ENCODE assay signal across 10 cellular contexts in the genomic region with DNA sequence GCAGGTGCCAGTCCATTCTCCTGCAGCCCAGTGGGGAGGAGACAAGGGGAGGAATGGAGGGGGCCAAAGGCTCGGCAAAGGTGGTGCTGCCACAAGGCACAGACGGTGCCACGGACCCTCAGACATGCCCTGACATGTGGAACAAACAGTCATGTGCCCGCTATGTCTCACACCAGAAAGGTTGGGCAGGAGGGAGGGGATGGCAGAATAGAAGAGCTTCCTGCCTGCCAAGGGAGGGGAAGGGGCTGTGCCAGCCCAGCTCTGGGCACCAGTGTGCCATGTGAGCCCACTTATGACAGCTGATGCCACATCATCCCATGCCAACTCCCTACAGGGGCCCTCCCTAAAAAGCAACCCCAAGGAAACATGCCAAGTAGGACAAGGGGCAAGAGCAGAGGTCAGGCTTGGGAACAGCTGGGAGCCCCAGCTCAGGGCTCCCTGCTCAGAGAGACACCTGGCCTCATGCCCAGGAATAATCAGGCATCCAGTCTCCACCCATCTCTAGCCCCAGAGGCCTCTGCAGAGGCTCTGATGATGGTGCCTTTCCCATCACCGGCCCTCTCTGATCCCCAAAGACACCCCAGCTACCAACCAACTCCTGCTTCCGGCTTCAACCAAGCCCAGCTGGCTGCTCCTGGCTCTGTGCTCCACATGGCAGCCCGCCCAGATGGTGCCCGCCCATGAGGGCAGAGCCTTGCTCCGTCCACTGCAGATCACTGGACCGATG. TPM values are rescaled to one million over a fixed set of nuclear protein-coding genes. Genes with fewer than 3 reads are reported as not detected.
A peak's percentile ranks its signal among the peaks of the same experiment; 100 is the strongest.
DNase-seq lines count a peak whose midpoint lies in the region; ATAC-seq, FAIRE-seq and TF ChIP-seq lines count a peak whose summit lies in the region.
"Had no signal": no experiment of that assay in that cellular context is flagged by ENCODE, and none has a peak within 500 bp of the region (broad histone marks: within the 10 kb centered on the region; RNA-seq: fewer than 3 reads in every experiment).

No MANE protein-coding gene starts in this region.

- H3K4me3 ChIP-seq in AG10803 (ENCODE audit: low read length) = no peak overlapping the region
- no peak overlapping the region for H3K4me3 ChIP-seq in bronchial epithelial cell (ENCODE audit: low read depth, low read length)
- H3K4me3 ChIP-seq in liver (ENCODE audit: low read depth in 1 of 3, low read length in 3 of 3) = no peak overlapping the region
- H3K4me3 ChIP-seq in Caco-2 (ENCODE audit: low read depth, low read length) = no peak overlapping the region
- H3K4me3 ChIP-seq in neural progenitor cell = no peak overlapping the region

- peaks cover under 1% of the 10 kb centered on the region for H3K79me2 ChIP-seq in neural progenitor cell (ENCODE audit: low read depth)

- H3K4me3 Mint-ChIP-seq in activated T-helper 1 cell treated with anti-CD3 and anti-CD28 coated beads, Interleukin-12 subunit alpha, Interleukin-12 subunit beta, Interleukin-2, Interleukin-4 antibody, amounts not matched to agents 30 ng/mL and 10 ng/mL and 1 ng/mL, durations not matched to agents 14 hours and 24 hours and 36 hours = no peak overlapping the region
- H3K4me3 Mint-ChIP-seq in Caco-2 (ENCODE audit: unreplicated experiment) (no peak overlapping the region), neural progenitor cell (no peak overlapping the region)
- H3K4me3 Mint-ChIP-seq: naive B cell had no signal

- no peak overlapping the region for H3K27ac Mint-ChIP-seq in activated T-helper 1 cell treated with anti-CD3 and anti-CD28 coated beads, Interleukin-12 subunit alpha, Interleukin-12 subunit beta, Interleukin-2, Interleukin-4 antibody, amounts not matched to agents 30 ng/mL and 10 ng/mL and 1 ng/mL, durations not matched to agents 14 hours and 24 hours and 36 hours
- no peak overlapping the region for H3K27ac Mint-ChIP-seq in Caco-2 (ENCODE audit: unreplicated experiment)
- H3K27ac Mint-ChIP-seq in neural progenitor cell = no peak overlapping the region

- peaks cover 5% of the 10 kb centered on the region for H4K20me1 ChIP-seq in neural progenitor cell (ENCODE audit: low read depth)

- H2AFZ ChIP-seq in neural progenitor cell (replicated peaks) = no peak overlapping the region

- no peak for FAIRE-seq in bronchial epithelial cell (lab: Jason Lieb, UNC)

- WGBS in liver = 59% methylated on average over 10 of the region's 10 CpGs

- no peak for ATAC-seq in HG02642 (IDR thresholded peaks at IDR 0.05; ENCODE audit: poor library complexity, unreplicated experiment)

- POLR2A ChIA-PET in Caco-2 (lab: Charles Lee) = no interaction called here

- H3K9ac ChIP-seq in liver (ENCODE audit: low read depth in 1 of 2, low read length in 2 of 2) (no peak overlapping the region), neural progenitor cell (no peak overlapping the region)

- TF ChIP-seq CTCF in AG10803 (conservative IDR thresholded peaks at IDR 0.05; ENCODE audit: low read length) (no peak), bronchial epithelial cell (IDR thresholded peaks at IDR 0.05; ENCODE audit: insufficient read depth, low read length, severe bottlenecking) (no peak), liver (IDR thresholded peaks at IDR 0.05; ENCODE audit: low read depth, low read length, missing input control) (no peak), Caco-2 (IDR thresholded peaks at IDR 0.05; ENCODE audit: insufficient read depth in 1 of 2, low read depth in 1 of 2, low read length in 1 of 2, severe bottlenecking in 1 of 2, unreplicated experiment in 1 of 2) (no peak), neural progenitor cell (IDR thresholded peaks at IDR 0.05) (no peak)

- peaks cover 16% of the 10 kb centered on the region for H3K27me3 Mint-ChIP-seq in activated T-helper 1 cell treated with anti-CD3 and anti-CD28 coated beads, Interleukin-12 subunit alpha, Interleukin-12 subunit beta, Interleukin-2, Interleukin-4 antibody, amounts not matched to agents 30 ng/mL and 10 ng/mL and 1 ng/mL, durations not matched to agents 14 hours and 24 hours and 36 hours (ENCODE audit: insufficient read depth)
- H3K27me3 Mint-ChIP-seq in Caco-2 (ENCODE audit: insufficient read depth, unreplicated experiment) (peaks cover 3% of the 10 kb centered on the region), neural progenitor cell (ENCODE audit: insufficient read depth, low read depth) (peaks cover 5% of the 10 kb centered on the region)

- peak; percentile 35 for DNase-seq in AG10803 (ENCODE audit: low read depth)
- DNase-seq in NCI-H1105 treated with DMSO at 0.1 percent for 48 hours (lab: John Stamatoyannopoulos, UW) = peak; percentile 98
- peak; percentile 47 for DNase-seq in bronchial epithelial cell (ENCODE audit: low read depth)
- DNase-seq in activated T-helper 1 cell treated with anti-CD3 and anti-CD28 coated beads, Interleukin-12 subunit alpha, Interleukin-12 subunit beta, Interleukin-2, Interleukin-4 antibody, amounts not matched to agents 30 ng/mL and 10 ng/mL and 1 ng/mL, durations not matched to agents 14 hours and 24 hours and 36 hours (ENCODE audit: low spot score) = no peak
- no peak for DNase-seq in Caco-2
- no peak for DNase-seq in neural progenitor cell (ENCODE audit: low spot score)
- DNase-seq: naive B cell had no signal

- H3K4me2 ChIP-seq in neural progenitor cell = no peak overlapping the region

- H3K9me3 Mint-ChIP-seq in activated T-helper 1 cell treated with anti-CD3 and anti-CD28 coated beads, Interleukin-12 subunit alpha, Interleukin-12 subunit beta, Interleukin-2, Interleukin-4 antibody, amounts not matched to agents 30 ng/mL and 10 ng/mL and 1 ng/mL, durations not matched to agents 14 hours and 24 hours and 36 hours = no peaks in the 10 kb centered on the region
- H3K9me3 Mint-ChIP-seq in Caco-2 (ENCODE audit: unreplicated experiment) (no peaks in the 10 kb centered on the region), neural progenitor cell (no peaks in the 10 kb centered on the region)

- H3K27me3 ChIP-seq in bronchial epithelial cell (ENCODE audit: control insufficient read depth, insufficient read depth, low read length) = no peaks in the 10 kb centered on the region
- no peaks in the 10 kb centered on the region for H3K27me3 ChIP-seq in liver (ENCODE audit: control insufficient read depth in 4 of 4, insufficient read depth in 4 of 4, low read length in 3 of 4)
- H3K27me3 ChIP-seq in Caco-2 (replicated peaks; ENCODE audit: control insufficient read depth, insufficient read depth, low read length) = no peaks in the 10 kb centered on the region
- no peaks in the 10 kb centered on the region for H3K27me3 ChIP-seq in neural progenitor cell

- H3K4me1 Mint-ChIP-seq in activated T-helper 1 cell treated with anti-CD3 and anti-CD28 coated beads, Interleukin-12 subunit alpha, Interleukin-12 subunit beta, Interleukin-2, Interleukin-4 antibody, amounts not matched to agents 30 ng/mL and 10 ng/mL and 1 ng/mL, durations not matched to agents 14 hours and 24 hours and 36 hours (ENCODE audit: low read depth) = peaks cover 17% of the 10 kb centered on the region
- H3K4me1 Mint-ChIP-seq in Caco-2 (ENCODE audit: low read depth, unreplicated experiment) (no peaks in the 10 kb centered on the region), neural progenitor cell (peaks cover 49% of the 10 kb centered on the region)

- CTCF ChIA-PET in Caco-2 (lab: Charles Lee) = interaction anchor here (0.5 kb wide), 1 partner anchor 9 kb away, joined by 8 read pairs; no protein-coding TSS in a partner anchor

- H3K36me3 Mint-ChIP-seq in activated T-helper 1 cell treated with anti-CD3 and anti-CD28 coated beads, Interleukin-12 subunit alpha, Interleukin-12 subunit beta, Interleukin-2, Interleukin-4 antibody, amounts not matched to agents 30 ng/mL and 10 ng/mL and 1 ng/mL, durations not matched to agents 14 hours and 24 hours and 36 hours (ENCODE audit: low read depth) = no peaks in the 10 kb centered on the region
- H3K36me3 Mint-ChIP-seq in Caco-2 (ENCODE audit: insufficient read depth, unreplicated experiment) (no peaks in the 10 kb centered on the region), neural progenitor cell (no peaks in the 10 kb centered on the region)
- H3K36me3 Mint-ChIP-seq: naive B cell had no signal

- no peak for TF ChIP-seq RAD21 in liver (IDR thresholded peaks at IDR 0.05)

- H3F3A ChIP-seq in neural progenitor cell (ENCODE audit: low read depth) = no peaks in the 10 kb centered on the region

- H3K36me3 ChIP-seq in bronchial epithelial cell (ENCODE audit: control insufficient read depth, insufficient read depth, low read length) = no peaks in the 10 kb centered on the region
- H3K36me3 ChIP-seq in liver (ENCODE audit: control insufficient read depth in 4 of 4, insufficient read depth in 3 of 4, low read depth in 1 of 4, low read length in 3 of 4) = no peaks in the 10 kb centered on the region
- H3K36me3 ChIP-seq in Caco-2 (ENCODE audit: control insufficient read depth, insufficient read depth, low read length) = no peaks in the 10 kb centered on the region
- no peaks in the 10 kb centered on the region for H3K36me3 ChIP-seq in neural progenitor cell

- H3K27ac ChIP-seq in liver (ENCODE audit: low read depth in 1 of 2, low read length in 2 of 2) (no peak overlapping the region), neural progenitor cell (no peak overlapping the region)
- H3K27ac ChIP-seq: C4-2B had no signal

- no TSS peak for BruUV-seq in Caco-2 (replicated peaks; lab: Mats Ljungman, UMichigan)

- intact Hi-C loops in activated T-helper 1 cell treated with anti-CD3 and anti-CD28 coated beads, Interleukin-12 subunit alpha, Interleukin-12 subunit beta, Interleukin-2, Interleukin-4 antibody, amounts not matched to agents 30 ng/mL and 10 ng/mL and 1 ng/mL, durations not matched to agents 14 hours and 24 hours and 36 hours (cut with micrococcal nuclease) = no loop called here
- intact Hi-C loops in Caco-2 (cut with micrococcal nuclease; ENCODE audit: unreplicated experiment) = no loop called here

- H3K4me1 ChIP-seq in liver (ENCODE audit: control insufficient read depth in 4 of 4, insufficient read depth in 4 of 4, low read length in 3 of 4) = peaks cover 5 to 18% (median 9%) of the 10 kb centered on the region in 4 donors
- H3K4me1 ChIP-seq in Caco-2 = no peaks in the 10 kb centered on the region; the same call in 1 of the 2 replicates
- H3K4me1 ChIP-seq in neural progenitor cell = peaks cover 9% of the 10 kb centered on the region

- H3K9me3 ChIP-seq in liver (ENCODE audit: control insufficient read depth in 4 of 4, low read length in 3 of 4) (no peaks in the 10 kb centered on the region), Caco-2 (no peaks in the 10 kb centered on the region), neural progenitor cell (ENCODE audit: low read depth) (no peaks in the 10 kb centered on the region)

RNA-seq across cellular contexts. Expression of a gene that starts 10.4 kb away (rescaled TPM):
- total RNA-seq in bronchial epithelial cell (0.53 and 0.64 TPM in 2 replicates), liver (under 1 TPM; under 0.01 to 0.05 TPM), Caco-2 (2022) (1.4 and 2.2 TPM in 2 replicates), neural progenitor cell (ENCODE audit: low replicate concordance) (7.1 and 21.2 TPM in 2 replicates)
- under 1 TPM in 1 of 2 donors, not detected in 1; 0.05 TPM for polyA plus RNA-seq in liver
- total RNA-seq in activated T-helper 1 cell treated with anti-CD3 and anti-CD28 coated beads, Interleukin-12 subunit alpha, Interleukin-12 subunit beta, Interleukin-2, Interleukin-4 antibody, amounts not matched to agents 30 ng/mL and 10 ng/mL and 1 ng/mL, durations not matched to agents 14 hours and 24 hours and 36 hours = 0.13 and 0.29 TPM in 2 replicates

RNA-seq across cellular contexts. Expression of a gene that starts 50.0 kb away (rescaled TPM):
- 87.7 and 121 TPM in 2 replicates for total RNA-seq in bronchial epithelial cell
- total RNA-seq in liver = 1 to 10 TPM; 3.0 to 3.8 TPM
- 1 to 10 TPM in 1 of 2 donors, under 1 TPM in 1; 0.43 to 1.7 TPM for polyA plus RNA-seq in liver
- total RNA-seq in activated T-helper 1 cell treated with anti-CD3 and anti-CD28 coated beads, Interleukin-12 subunit alpha, Interleukin-12 subunit beta, Interleukin-2, Interleukin-4 antibody, amounts not matched to agents 30 ng/mL and 10 ng/mL and 1 ng/mL, durations not matched to agents 14 hours and 24 hours and 36 hours = not detected in 2 replicates
- total RNA-seq in Caco-2 (2022) = 0.44 and 0.50 TPM in 2 replicates
- 0.22 and 7.0 TPM in 2 replicates for total RNA-seq in neural progenitor cell (ENCODE audit: low replicate concordance)

Comparison
In these comparisons a context has a peak if more than half of its experiments do, and no peak if none do; other contexts are left out.
1. DNase-seq: peak in AG10803 (single experiment), NCI-H1105 treated with DMSO at 0.1 percent for 48 hours (single experiment) and bronchial epithelial cell (single experiment); none in activated T-helper 1 cell treated with anti-CD3 and anti-CD28 coated beads, Interleukin-12 subunit alpha, Interleukin-12 subunit beta, Interleukin-2, Interleukin-4 antibody, amounts not matched to agents 30 ng/mL and 10 ng/mL and 1 ng/mL, durations not matched to agents 14 hours and 24 hours and 36 hours (single experiment), Caco-2 (0 of 2) and neural progenitor cell (single experiment).
2. RNA of a gene that starts 50.0 kb away (total RNA-seq): 87.7 to 121 TPM in bronchial epithelial cell; 3.0 to 3.8 TPM in liver, 0.44 to 0.50 TPM in Caco-2, 0.22 to 7.0 TPM in neural progenitor cell and not detected in activated T-helper 1 cell treated with anti-CD3 and anti-CD28 coated beads, Interleukin-12 subunit alpha, Interleukin-12 subunit beta, Interleukin-2, Interleukin-4 antibody, amounts not matched to agents 30 ng/mL and 10 ng/mL and 1 ng/mL, durations not matched to agents 14 hours and 24 hours and 36 hours; every median in the first group is over 10 times any median in the second.